ENCODE assay signal across 8 cellular contexts in genomic region chr18:57833441-57834101, GRCh38. TPM values are rescaled to one million over a fixed set of nuclear protein-coding genes. Genes with fewer than 3 reads are reported as not detected.
DNase-seq lines count a peak whose midpoint lies in the region; ATAC-seq and TF ChIP-seq lines count a peak whose summit lies in the region.

No MANE protein-coding gene starts in this region.

- no peaks in the 10 kb centered on the region for H3K27me3 Mint-ChIP-seq in Calu3 (ENCODE audit: unreplicated experiment)

- no peaks in the 10 kb centered on the region for H3K36me3 Mint-ChIP-seq in Calu3 (ENCODE audit: insufficient read depth, unreplicated experiment)

- ATAC-seq in HG03280 (IDR thresholded peaks at IDR 0.05; ENCODE audit: unreplicated experiment): peak; percentile 56

- DNase-seq in Calu3 (peak; percentile 18), GM19238 (ENCODE audit: insufficient read length, low spot score) (peak; percentile 19), lung microvascular endothelial cell (ENCODE audit: low read depth in 2 of 2) (peak; percentile 70 to 72), NCI-H2081 treated with DMSO at 0.1 percent for 48 hours (lab: John Stamatoyannopoulos, UW) (no peak), cardiac septum (ENCODE audit: low spot score) (no peak), esophagus muscularis mucosa (ENCODE audit: extremely low spot score) (no peak)
- DNase-seq in activated T-cell treated with anti-CD3 and anti-CD28 coated beads, Interleukin-2, amount 50 U/mL, for 48 hours: peak; percentile 36 to 41

- H3K4me1 Mint-ChIP-seq in Calu3 (ENCODE audit: low read depth, unreplicated experiment): peaks cover 18% of the 10 kb centered on the region

- no peak for TF ChIP-seq POLR2A in esophagus muscularis mucosa (IDR thresholded peaks at IDR 0.05; ENCODE audit: low read depth)

- H3K4me1 ChIP-seq in esophagus muscularis mucosa: peaks cover 0 to 10% (median 9%) of the 10 kb centered on the region in 4 donors

- peaks cover 6% of the 10 kb centered on the region for H3K9me3 Mint-ChIP-seq in Calu3 (ENCODE audit: low read depth, unreplicated experiment)

- H3K4me3 Mint-ChIP-seq in Calu3 (ENCODE audit: low read depth, unreplicated experiment): peak overlapping the region; percentile 52

- intact Hi-C loops in Calu3 (cut with micrococcal nuclease; ENCODE audit: unreplicated experiment): no loop called here
- intact Hi-C loops in cardiac septum (cut with DNase I): no loop called here
- intact Hi-C loops in esophagus muscularis mucosa (cut with DNase I): no loop called here

- TF ChIP-seq EP300 in esophagus muscularis mucosa (IDR thresholded peaks at IDR 0.05): no peak

- peak overlapping the region; percentile 80 for H3K27ac Mint-ChIP-seq in Calu3 (ENCODE audit: unreplicated experiment)

- TF ChIP-seq CTCF in Calu3 (IDR thresholded peaks at IDR 0.05; ENCODE audit: unreplicated experiment) (no peak), esophagus muscularis mucosa (IDR thresholded peaks at IDR 0.05) (no peak)

- H3K27ac ChIP-seq in esophagus muscularis mucosa (replicated peaks in 1 of 4): peak overlapping the region in 1 of 4 donors; percentile 15

- peak overlapping the region in 1 of 4 donors; percentile 38 for H3K4me3 ChIP-seq in esophagus muscularis mucosa

- H3K27me3 ChIP-seq in esophagus muscularis mucosa: no peaks in the 10 kb centered on the region

- 45% methylated on average over 8 of the region's 8 CpGs for WGBS in esophagus muscularis mucosa

- H3K9me3 ChIP-seq in esophagus muscularis mucosa: no peaks in the 10 kb centered on the region

- no TSS peak for BruUV-seq in Calu3 (replicated peaks; lab: Mats Ljungman, UMichigan)

- H3K36me3 ChIP-seq in esophagus muscularis mucosa: no peaks in the 10 kb centered on the region

- CTCF ChIA-PET in Calu3 (lab: Charles Lee): no interaction called here

RNA-seq across cellular contexts. Expression of gene ATP8B1, which starts 30.5 kb away (rescaled TPM):
- total RNA-seq in Calu3 (2022) (62.3 and 66.2 TPM in 2 replicates), lung microvascular endothelial cell (10.5 and 33.3 TPM in 2 replicates), cardiac septum (9.3 TPM), esophagus muscularis mucosa (10 to 100 TPM; 18.3 to 21.9 (median 19.6) TPM)

Comparison
In these comparisons a context has a peak if more than half of its experiments do, and no peak if none do; other contexts are left out.
1. DNase-seq: peak in Calu3 (single experiment), GM19238 (single experiment), activated T-cell treated with anti-CD3 and anti-CD28 coated beads, Interleukin-2, amount 50 U/mL, for 48 hours (2 of 2) and lung microvascular endothelial cell (2 of 2); none in NCI-H2081 treated with DMSO at 0.1 percent for 48 hours (single experiment), cardiac septum (single experiment) and esophagus muscularis mucosa (single experiment).